ENCODE assay signal across 17 cellular contexts in the genomic region with DNA sequence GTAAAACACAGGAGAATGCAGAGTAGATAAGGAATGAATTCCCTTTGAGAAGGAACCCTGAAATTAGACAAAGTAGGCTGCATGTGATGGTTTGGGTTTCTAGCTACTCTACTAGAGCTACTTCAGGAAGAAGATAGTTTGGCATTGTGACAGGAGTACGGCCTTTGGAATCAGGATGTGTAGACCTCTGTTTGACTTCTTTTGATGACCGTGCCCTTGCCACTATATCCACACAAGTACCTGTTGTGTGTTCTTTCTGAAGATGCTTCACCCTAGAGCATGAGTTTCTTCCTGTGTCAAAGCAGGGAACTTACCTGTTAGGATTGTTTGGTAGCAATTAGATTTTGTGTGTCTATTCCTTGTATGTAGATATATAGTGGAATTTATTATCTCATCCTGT. TPM values are rescaled to one million over a fixed set of nuclear protein-coding genes. Genes with fewer than 3 reads are reported as not detected.
A peak's percentile ranks its signal among the peaks of the same experiment; 100 is the strongest.
DNase-seq lines count a peak whose midpoint lies in the region; FAIRE-seq and TF ChIP-seq lines count a peak whose summit lies in the region.
"Had no signal": no experiment of that assay in that cellular context is flagged by ENCODE, and none has a peak within 500 bp of the region (broad histone marks: within the 10 kb centered on the region; RNA-seq: fewer than 3 reads in every experiment).

No MANE protein-coding gene starts in this region.

- WGBS in trophoblast cell (ENCODE audit: extremely low coverage, insufficient coverage, insufficient read length) = no CpG with 5 or more reads among the region's 2 CpGs

- no peak overlapping the region for H4K8ac ChIP-seq in trophoblast cell (ENCODE audit: low read depth, low read length)

- H3K36me3 ChIP-seq in trophoblast cell (ENCODE audit: control insufficient read depth in 1 of 2, insufficient read depth in 2 of 2, low read length in 2 of 2) = peaks cover 0 to 3% of the 10 kb centered on the region in 2 experiments
- H3K36me3 ChIP-seq: BE2C had no signal

- FAIRE-seq in GM18507 (lab: Jason Lieb, UNC) = peak; percentile 57

- peaks cover 2% of the 10 kb centered on the region for H3K27me3 Mint-ChIP-seq in endothelial cell (ENCODE audit: unreplicated experiment)
- H3K27me3 Mint-ChIP-seq: CD4-positive, alpha-beta memory T cell; T-cell had no signal

- peaks cover 8% of the 10 kb centered on the region for H3K36me3 Mint-ChIP-seq in endothelial cell (ENCODE audit: low read depth, unreplicated experiment)

- H3K9me3 Mint-ChIP-seq in endothelial cell (ENCODE audit: unreplicated experiment) = no peaks in the 10 kb centered on the region
- H3K9me3 Mint-ChIP-seq: CD4-positive, alpha-beta memory T cell; T-cell had no signal

- no peak overlapping the region for H2AK5ac ChIP-seq in trophoblast cell (ENCODE audit: low read length)

- DNase-seq in GM18507 (ENCODE audit: extremely low spot score, insufficient read length, low read depth) (no peak), NCI-H2029 (lab: John Stamatoyannopoulos, UW) (peak; percentile 13), endothelial cell (ENCODE audit: low spot score) (no peak), trophoblast cell (no peak), NAMALWA (ENCODE audit: low spot score) (no peak), NCI-H1436 treated with DMSO at 0.1 percent for 48 hours (lab: John Stamatoyannopoulos, UW) (no peak)
- DNase-seq in stimulated activated CD4-positive, alpha-beta T cell treated with anti-CD3 and anti-CD28 coated beads, Interleukin-2, amount 100 ng/mL, for 24 hours = no peak
- DNase-seq: BE2C; CD4-positive, alpha-beta memory T cell; EL; KBM-7; NCI-H1092; NCI-H1694; NCI-H524; OCI-M1; T-cell had no signal

- no peaks in the 10 kb centered on the region for H3K27me3 ChIP-seq in trophoblast cell (ENCODE audit: insufficient read depth, low read length)
- H3K27me3 ChIP-seq: BE2C had no signal

- H4K12ac ChIP-seq in trophoblast cell (ENCODE audit: low read depth, low read length) = no peak overlapping the region

- no peak overlapping the region for H3K18ac ChIP-seq in trophoblast cell (ENCODE audit: low read length)

- no peak overlapping the region for H4K91ac ChIP-seq in trophoblast cell (ENCODE audit: low read depth, low read length)

- H3K79me2 ChIP-seq in trophoblast cell (ENCODE audit: control insufficient read depth, insufficient read depth, low read length, poor library complexity) = peaks cover 2% of the 10 kb centered on the region

- H3K4me1 Mint-ChIP-seq in endothelial cell (ENCODE audit: unreplicated experiment) = peaks cover 21% of the 10 kb centered on the region

- no peak overlapping the region for H2BK5ac ChIP-seq in trophoblast cell (ENCODE audit: low read depth, low read length, poor library complexity)

- no peaks in the 10 kb centered on the region for H3K79me1 ChIP-seq in trophoblast cell (ENCODE audit: low read length)

- no peak for TF ChIP-seq CTCF in endothelial cell (IDR thresholded peaks at IDR 0.05; ENCODE audit: unreplicated experiment)

- no peak overlapping the region for H3K27ac ChIP-seq in trophoblast cell (ENCODE audit: low read depth, low read length)
- H3K27ac ChIP-seq: SK-N-MC had no signal

- H3K4ac ChIP-seq in trophoblast cell (ENCODE audit: low read depth, low read length) = peak overlapping the region; percentile 21

- H3K4me1 ChIP-seq in trophoblast cell (ENCODE audit: control insufficient read depth in 1 of 2, insufficient read depth in 2 of 2, low read length in 2 of 2) = no peaks in the 10 kb centered on the region
- H3K4me1 ChIP-seq: BE2C had no signal

- H3K9me3 ChIP-seq in trophoblast cell (ENCODE audit: insufficient read depth, low read depth, low read length) = no peaks in the 10 kb centered on the region
- H3K9me3 ChIP-seq: BE2C had no signal

- H3K4me3 ChIP-seq in trophoblast cell (ENCODE audit: low read depth, low read length) = no peak overlapping the region
- H3K4me3 ChIP-seq: SK-N-MC had no signal

- H2AFZ ChIP-seq in trophoblast cell (ENCODE audit: insufficient read depth, low read length, poor library complexity) = no peak overlapping the region

- no peak overlapping the region for H2BK12ac ChIP-seq in trophoblast cell (ENCODE audit: low read length)

- no peak overlapping the region for H3K23ac ChIP-seq in trophoblast cell (ENCODE audit: low read length)

- H3K14ac ChIP-seq in trophoblast cell (ENCODE audit: low read length) = no peak overlapping the region

- H3K27ac Mint-ChIP-seq in endothelial cell (ENCODE audit: unreplicated experiment) = peak overlapping the region; percentile 27
- H3K27ac Mint-ChIP-seq: T-cell had no signal

- H3K4me2 ChIP-seq in trophoblast cell (ENCODE audit: low read length) = no peak overlapping the region

- no peak overlapping the region for H3K9ac ChIP-seq in trophoblast cell (ENCODE audit: low read length)

- no peak overlapping the region for H2BK120ac ChIP-seq in trophoblast cell (ENCODE audit: insufficient read depth, low read length, poor library complexity)

- no peak overlapping the region for H3K4me3 Mint-ChIP-seq in endothelial cell (ENCODE audit: unreplicated experiment)
- H3K4me3 Mint-ChIP-seq: CD4-positive, alpha-beta memory T cell; T-cell had no signal

RNA-seq across cellular contexts. Expression of a gene that starts 41.7 kb away (rescaled TPM):
- 40.3 TPM for total RNA-seq in endothelial cell (ENCODE audit: unreplicated experiment)
- 26.6 and 27.1 TPM in 2 replicates for polyA plus RNA-seq in trophoblast cell (2013)
